8 cellular contexts compared by ENCODE assay signal in genomic region chr20:59933849-59934585, GRCh38. TPM values are rescaled to one million over a fixed set of nuclear protein-coding genes. Genes with fewer than 3 reads are reported as not detected.
DNase-seq lines count a peak whose midpoint lies in the region; ATAC-seq and TF ChIP-seq lines count a peak whose summit lies in the region.

No MANE protein-coding gene starts in this region.

- TF ChIP-seq EP300 in neural cell (conservative IDR thresholded peaks at IDR 0.05; ENCODE audit: poor library complexity, severe bottlenecking) = no peak

- H3K4me1 Mint-ChIP-seq in stimulated activated naive CD8-positive, alpha-beta T cell treated with anti-CD3 and anti-CD28 coated beads, Interleukin-15, Interleukin-2, amounts not matched to agents 100 ng/mL and 50 ng/mL, for 24 hours (ENCODE audit: low read depth) = peaks cover 32% of the 10 kb centered on the region

- TF ChIP-seq CTCF in BJ (IDR thresholded peaks at IDR 0.05; ENCODE audit: insufficient read depth, low read depth, low read length) (peak; percentile 78), foreskin keratinocyte (conservative IDR thresholded peaks at IDR 0.05) (peak; percentile 82), neural cell (IDR thresholded peaks at IDR 0.05; ENCODE audit: poor library complexity, severe bottlenecking) (peak; percentile 48)

- no peaks in the 10 kb centered on the region for H3K9me2 ChIP-seq in neural cell (ENCODE audit: insufficient read depth, low read length)

- H3K36me3 Mint-ChIP-seq in stimulated activated naive CD8-positive, alpha-beta T cell treated with anti-CD3 and anti-CD28 coated beads, Interleukin-15, Interleukin-2, amounts not matched to agents 100 ng/mL and 50 ng/mL, for 24 hours (ENCODE audit: low read depth) = peaks cover 16% of the 10 kb centered on the region

- no peak for DNase-seq in BJ (ENCODE audit: low read depth)
- peak; percentile 33 for DNase-seq in GM19240 (ENCODE audit: insufficient read length, low spot score)
- DNase-seq in RPMI7951 (ENCODE audit: low read depth) = peak; percentile 81
- DNase-seq in activated gamma-delta T cell treated with Interleukin-2 at 50 U/mL for 16 hours = peak; percentile 77
- peak in 1 of 2 donors; percentile 48 for DNase-seq in foreskin keratinocyte

- H3K4me1 ChIP-seq in foreskin keratinocyte = peaks cover 9% of the 10 kb centered on the region

- H3K4me3 ChIP-seq in BJ (ENCODE audit: low read depth, low read length) (peak overlapping the region; percentile 57), neural cell (ENCODE audit: low read length) (peak overlapping the region; percentile 50)

- POLR2A ChIA-PET in BJ (lab: Charles Lee) = no interaction called here

- no peaks in the 10 kb centered on the region for H3F3A ChIP-seq in neural cell (ENCODE audit: insufficient read depth, low read length, poor library complexity, severe bottlenecking)

- H3K27me3 Mint-ChIP-seq in stimulated activated naive CD8-positive, alpha-beta T cell treated with anti-CD3 and anti-CD28 coated beads, Interleukin-15, Interleukin-2, amounts not matched to agents 100 ng/mL and 50 ng/mL, for 24 hours = peaks cover 5% of the 10 kb centered on the region

- CTCF ChIA-PET in BJ (lab: Yijun Ruan, JAX) = interaction anchor here (0.6 to 3.5 kb wide), 20 partner anchors 10 to 146 kb away, joined by 3 to 26 read pairs (median 4); no protein-coding TSS in a partner anchor

- no peak overlapping the region for H3K9ac ChIP-seq in neural cell (ENCODE audit: low read length)

- H3K4me2 ChIP-seq in neural cell (ENCODE audit: low read length) = no peak overlapping the region

- H2AFZ ChIP-seq in neural cell (ENCODE audit: low read depth, low read length) = no peak overlapping the region

- H3K79me2 ChIP-seq in neural cell (replicated peaks; ENCODE audit: insufficient read depth, low read length) = no peaks in the 10 kb centered on the region

- H3K9me3 ChIP-seq in neural cell (ENCODE audit: low read length) = no peaks in the 10 kb centered on the region

- H3K27ac ChIP-seq in foreskin keratinocyte (no peak overlapping the region), neural cell (ENCODE audit: low read length) (no peak overlapping the region)

- peak; percentile 94 for ATAC-seq in HG03432 (IDR thresholded peaks at IDR 0.05; ENCODE audit: unreplicated experiment)
- peak; percentile 88 for ATAC-seq in foreskin keratinocyte

- no peak overlapping the region for H3K27ac Mint-ChIP-seq in stimulated activated naive CD8-positive, alpha-beta T cell treated with anti-CD3 and anti-CD28 coated beads, Interleukin-15, Interleukin-2, amounts not matched to agents 100 ng/mL and 50 ng/mL, for 24 hours

- peak overlapping the region; percentile 79 for H3K4me3 Mint-ChIP-seq in stimulated activated naive CD8-positive, alpha-beta T cell treated with anti-CD3 and anti-CD28 coated beads, Interleukin-15, Interleukin-2, amounts not matched to agents 100 ng/mL and 50 ng/mL, for 24 hours

- H3K9me3 Mint-ChIP-seq in stimulated activated naive CD8-positive, alpha-beta T cell treated with anti-CD3 and anti-CD28 coated beads, Interleukin-15, Interleukin-2, amounts not matched to agents 100 ng/mL and 50 ng/mL, for 24 hours = no peaks in the 10 kb centered on the region

- no peaks in the 10 kb centered on the region for H3K27me3 ChIP-seq in BJ (ENCODE audit: control insufficient read depth, insufficient read depth, low read length)
- H3K27me3 ChIP-seq in foreskin keratinocyte = no peaks in the 10 kb centered on the region
- H3K27me3 ChIP-seq in neural cell (ENCODE audit: insufficient read depth, low read depth, low read length) = no peaks in the 10 kb centered on the region

- TF ChIP-seq RAD21 in neural cell (conservative IDR thresholded peaks at IDR 0.05) = no peak

- no peaks in the 10 kb centered on the region for H4K20me1 ChIP-seq in neural cell (ENCODE audit: insufficient read depth)

- no peaks in the 10 kb centered on the region for H3K36me3 ChIP-seq in BJ (ENCODE audit: control insufficient read depth, insufficient read depth, low read length)
- no peaks in the 10 kb centered on the region for H3K36me3 ChIP-seq in neural cell (ENCODE audit: insufficient read depth, low read length)

TF ChIP-seq in neural cell, 6 proteins besides CTCF, POLR2A, EP300 and RAD21:
- TF ChIP-seq EZH2 (IDR thresholded peaks at IDR 0.05; ENCODE audit: borderline replicate concordance, insufficient read depth, low read length, poor library complexity, severe bottlenecking) (no peak), SMC3 (conservative IDR thresholded peaks at IDR 0.05; ENCODE audit: poor library complexity) (no peak), MXI1 (conservative IDR thresholded peaks at IDR 0.05; ENCODE audit: poor library complexity, severe bottlenecking) (no peak), TAF1 (IDR thresholded peaks at IDR 0.05; ENCODE audit: low read depth) (no peak), REST (IDR thresholded peaks at IDR 0.05; ENCODE audit: borderline replicate concordance) (no peak), POLR2AphosphoS5 (IDR thresholded peaks at IDR 0.05) (no peak)
TF ChIP-seq in neural cell: peak in this region for 0.

RNA-seq across cellular contexts. Expression of gene SYCP2, which starts 0.6 kb away (rescaled TPM):
- 0.47 and 1.2 TPM in 2 replicates for polyA plus RNA-seq in BJ (2011; rRNA removed)
- polyA minus RNA-seq in BJ (2011; rRNA and poly(A)+ RNA removed) = 0.09 and 0.72 TPM in 2 replicates
- 6.2 and 10.1 TPM in 2 replicates for total RNA-seq in RPMI7951 (2014; rRNA removed; shearing (Covaris generic))
- 0.28 and 0.34 TPM in 2 replicates for total RNA-seq in foreskin keratinocyte
- polyA plus RNA-seq in foreskin keratinocyte = 0.04 and 0.21 TPM in 2 replicates
- 1.4 and 2.3 TPM in 2 replicates for polyA plus RNA-seq in neural cell
- 0.49 and 1.0 TPM in 2 replicates for polyA minus RNA-seq in neural cell

RNA-seq across cellular contexts. Expression of gene PPP1R3D, which starts 6.1 kb away (rescaled TPM):
- polyA plus RNA-seq in BJ (2011; rRNA removed) (2.2 and 2.9 TPM in 2 replicates), foreskin keratinocyte (2.7 and 4.1 TPM in 2 replicates), neural cell (1.3 and 1.6 TPM in 2 replicates)
- 2.0 and 2.4 TPM in 2 replicates for polyA minus RNA-seq in BJ (2011; rRNA and poly(A)+ RNA removed)
- total RNA-seq in RPMI7951 (2014; rRNA removed; shearing (Covaris generic)) = 6.4 and 7.1 TPM in 2 replicates
- total RNA-seq in foreskin keratinocyte = 7.6 and 7.8 TPM in 2 replicates
- polyA minus RNA-seq in neural cell = 3.2 and 4.1 TPM in 2 replicates

RNA-seq across cellular contexts. Expression of gene FAM217B, which starts 6.2 kb away (rescaled TPM):
- polyA plus RNA-seq in BJ (2011; rRNA removed) (5.5 and 9.2 TPM in 2 replicates), foreskin keratinocyte (4.1 and 5.5 TPM in 2 replicates), neural cell (14.9 and 15.1 TPM in 2 replicates)
- 2.7 and 3.8 TPM in 2 replicates for polyA minus RNA-seq in BJ (2011; rRNA and poly(A)+ RNA removed)
- total RNA-seq in RPMI7951 (2014; rRNA removed; shearing (Covaris generic)) = 9.0 and 12.6 TPM in 2 replicates
- total RNA-seq in foreskin keratinocyte = 13.7 and 14.7 TPM in 2 replicates
- polyA minus RNA-seq in neural cell = 30.4 and 37.2 TPM in 2 replicates

RNA-seq across cellular contexts. Expression of gene CDH26, which starts 24.2 kb away (rescaled TPM):
- 0.17 and 0.18 TPM in 2 replicates for polyA plus RNA-seq in BJ (2011; rRNA removed)
- polyA minus RNA-seq in BJ (2011; rRNA and poly(A)+ RNA removed) = 0.26 and 0.28 TPM in 2 replicates
- not detected in 2 replicates for total RNA-seq in RPMI7951 (2014; rRNA removed; shearing (Covaris generic))
- total RNA-seq in foreskin keratinocyte = 1.1 and 1.2 TPM in 2 replicates
- 0.74 and 0.99 TPM in 2 replicates for polyA plus RNA-seq in foreskin keratinocyte
- 0.43 and 3.3 TPM in 2 replicates for polyA plus RNA-seq in neural cell
- 0.24 and 0.46 TPM in 2 replicates for polyA minus RNA-seq in neural cell
